ENCODE assay signal across 8 cellular contexts in the genomic region with DNA sequence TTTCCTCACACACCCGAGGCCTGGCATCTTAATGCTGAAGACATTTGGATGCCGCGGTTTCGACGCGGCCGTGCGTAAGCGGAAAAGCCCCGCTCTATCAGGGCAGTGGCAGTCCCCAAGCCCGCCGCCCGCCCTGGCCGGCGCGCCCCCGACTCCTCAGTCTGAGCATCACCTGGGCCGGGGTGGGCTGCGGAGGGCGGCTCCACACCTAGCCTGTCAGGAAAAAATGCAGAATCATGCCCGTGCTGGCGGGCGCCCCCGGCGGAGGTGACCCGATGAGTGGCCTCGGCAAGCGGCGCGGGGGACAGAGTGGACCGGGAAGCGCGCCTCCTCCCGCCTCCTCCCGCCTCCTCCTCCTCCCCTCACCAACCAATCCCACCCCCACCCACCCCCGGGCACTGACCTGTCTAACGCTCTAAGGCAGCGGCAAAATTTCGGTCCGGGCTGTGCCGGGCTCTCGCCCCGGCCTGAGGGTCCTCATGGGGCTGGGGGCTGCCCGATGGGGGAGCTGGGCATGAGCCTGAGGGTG. TPM values are rescaled to one million over a fixed set of nuclear protein-coding genes. Genes with fewer than 3 reads are reported as not detected.
DNase-seq lines count a peak whose midpoint lies in the region; ATAC-seq, FAIRE-seq and TF ChIP-seq lines count a peak whose summit lies in the region.

No MANE protein-coding gene starts in this region.

- DNase-seq in AG09309 (ENCODE audit: low read depth): no peak
- no peak for DNase-seq in RWPE1 (ENCODE audit: low spot score)
- no peak for DNase-seq in colonic mucosa
- DNase-seq in memory B cell (ENCODE audit: low spot score in 2 of 2): peak in 1 of 2 donors; percentile 36
- DNase-seq in upper lobe of right lung: no peak
- DNase-seq in kidney: no peak

- H3K4me3 Mint-ChIP-seq in memory B cell: peak overlapping the region; percentile 72

- no peak for TF ChIP-seq CTCF in AG09309 (IDR thresholded peaks at IDR 0.05; ENCODE audit: control insufficient read depth, insufficient read depth, low read depth, low read length, missing control alignments)
- TF ChIP-seq CTCF in RWPE1 (conservative IDR thresholded peaks at IDR 0.05; ENCODE audit: low read depth): no peak
- TF ChIP-seq CTCF in colonic mucosa (IDR thresholded peaks at IDR 0.05): no peak
- TF ChIP-seq CTCF in upper lobe of right lung (IDR thresholded peaks at IDR 0.05): no peak
- no peak for TF ChIP-seq CTCF in kidney (IDR thresholded peaks at IDR 0.05; ENCODE audit: borderline replicate concordance, extremely low read depth, insufficient read depth)

- intact Hi-C loops in colonic mucosa (cut with DNase I) (no loop called here), upper lobe of right lung (cut with DNase I) (no loop called here), kidney (cut with DNase I) (no loop called here)

- H3K9me3 Mint-ChIP-seq in memory B cell: no peaks in the 10 kb centered on the region

- H3K4me3 ChIP-seq in AG09309 (ENCODE audit: control insufficient read depth, low read depth, low read length) (peak overlapping the region; percentile 59), colonic mucosa (peak overlapping the region; percentile 40), upper lobe of right lung (peak overlapping the region; percentile 50), kidney (ENCODE audit: low read length in 2 of 2) (peak overlapping the region in 1 of 2 donors; percentile 39)

- peaks cover 33% of the 10 kb centered on the region for H3K27me3 Mint-ChIP-seq in memory B cell

- H3K4me1 ChIP-seq in colonic mucosa (peaks cover 3% of the 10 kb centered on the region), upper lobe of right lung (peaks cover 18% of the 10 kb centered on the region), kidney (ENCODE audit: control insufficient read depth in 1 of 2, insufficient read depth in 1 of 2, low read depth in 1 of 2, low read length in 2 of 2) (peaks cover 0 to 4% of the 10 kb centered on the region in 2 donors)

- H3K4me1 Mint-ChIP-seq in memory B cell: peaks cover 11% of the 10 kb centered on the region

- H3K9me3 ChIP-seq in colonic mucosa (no peaks in the 10 kb centered on the region), upper lobe of right lung (no peaks in the 10 kb centered on the region), kidney (ENCODE audit: control insufficient read depth in 1 of 2, low read length in 2 of 2) (no peaks in the 10 kb centered on the region)

- no peaks in the 10 kb centered on the region for H3K36me3 ChIP-seq in colonic mucosa
- H3K36me3 ChIP-seq in upper lobe of right lung: no peaks in the 10 kb centered on the region
- H3K36me3 ChIP-seq in kidney (ENCODE audit: control insufficient read depth in 1 of 2, insufficient read depth in 2 of 2, low read length in 2 of 2): no peaks in the 10 kb centered on the region

- peak overlapping the region; percentile 44 for H3K27ac ChIP-seq in RWPE1
- H3K27ac ChIP-seq in colonic mucosa: no peak overlapping the region
- no peak overlapping the region for H3K27ac ChIP-seq in upper lobe of right lung
- no peak overlapping the region for H3K27ac ChIP-seq in kidney (ENCODE audit: low read depth in 2 of 2, low read length in 2 of 2)

- POLR2A ChIA-PET in RWPE1 (lab: Yijun Ruan, JAX; ENCODE audit: low non-redundant PET): no interaction called here

- peaks cover 49% of the 10 kb centered on the region for H3K27me3 ChIP-seq in colonic mucosa
- peaks cover 71% of the 10 kb centered on the region for H3K27me3 ChIP-seq in upper lobe of right lung

- H3K27ac Mint-ChIP-seq in memory B cell: peak overlapping the region; percentile 18

- H3K9ac ChIP-seq in colonic mucosa (ENCODE audit: low read depth in 2 of 2, low read length in 2 of 2) (no peak overlapping the region), kidney (ENCODE audit: low read length in 2 of 2) (no peak overlapping the region)

- CTCF ChIA-PET in RWPE1 (lab: Yijun Ruan, JAX): interaction anchor here (0.5 to 4.0 kb wide), 28 partner anchors 8 to 1689 kb away, joined by 3 to 17 read pairs (median 4); no protein-coding TSS in a partner anchor

- no peak for FAIRE-seq in kidney (lab: Jason Lieb, UNC)

- no peaks in the 10 kb centered on the region for H3K36me3 Mint-ChIP-seq in memory B cell

- ATAC-seq in GM19372 (IDR thresholded peaks at IDR 0.05; ENCODE audit: low read depth, unreplicated experiment): peak; percentile 12
- ATAC-seq in memory B cell (ENCODE audit: low read depth): peak; percentile 44
- peak; percentile 5 for ATAC-seq in upper lobe of right lung
- ATAC-seq in HG02884 (IDR thresholded peaks at IDR 0.05; ENCODE audit: unreplicated experiment): no peak

RNA-seq across cellular contexts. Expression of gene B4GALNT1, which starts 0.6 kb away (rescaled TPM):
- total RNA-seq in colonic mucosa: under 1 TPM; 0.32 to 0.88 TPM
- total RNA-seq in upper lobe of right lung: 0.93 TPM
- total RNA-seq in kidney: 2.0 TPM
- 1.6 TPM for polyA plus RNA-seq in kidney (ENCODE audit: insufficient read depth, low read depth, low replicate concordance)

RNA-seq across cellular contexts. Expression of gene ARHGEF25, which starts 21.2 kb away (rescaled TPM):
- total RNA-seq in colonic mucosa (10 to 100 TPM in 1 of 2 donors, 1 to 10 TPM in 1; 2.4 to 12.8 TPM), upper lobe of right lung (16.3 TPM), kidney (15.0 TPM)
- polyA plus RNA-seq in kidney (ENCODE audit: insufficient read depth, low read depth, low replicate concordance): 10.9 TPM

RNA-seq across cellular contexts. Expression of gene DTX3, which starts 27.8 kb away (rescaled TPM):
- 1 to 10 TPM; 3.4 to 7.4 TPM for total RNA-seq in colonic mucosa
- total RNA-seq in upper lobe of right lung: 26.0 TPM
- total RNA-seq in kidney: 34.5 TPM
- polyA plus RNA-seq in kidney (ENCODE audit: insufficient read depth, low read depth, low replicate concordance): 41.2 TPM

RNA-seq across cellular contexts. Expression of gene PIP4K2C, which starts 41.4 kb away (rescaled TPM):
- 10 to 100 TPM; 43.6 to 60.2 TPM for total RNA-seq in colonic mucosa
- 31.0 TPM for total RNA-seq in upper lobe of right lung
- 52.4 TPM for total RNA-seq in kidney
- 43.2 TPM for polyA plus RNA-seq in kidney (ENCODE audit: insufficient read depth, low read depth, low replicate concordance)
